In the genomic region with DNA sequence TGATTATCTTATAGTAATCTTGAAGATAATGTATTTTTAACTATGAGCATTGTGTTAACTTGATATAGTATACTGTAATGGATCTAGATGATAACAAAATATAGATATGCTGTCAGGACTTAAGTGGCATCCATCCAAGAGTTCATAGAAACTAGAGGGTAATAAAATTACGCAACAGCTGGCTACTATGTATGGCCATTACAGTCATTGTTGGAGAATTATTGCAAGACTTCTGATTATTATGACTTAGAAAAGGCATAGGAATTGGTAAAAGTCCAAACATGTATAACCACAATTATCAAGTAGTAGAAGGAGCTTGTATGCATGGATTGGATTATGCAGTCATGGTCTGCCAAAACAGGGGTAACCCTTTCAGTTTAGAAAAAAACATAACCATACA, we compare ENCODE assay signal across 8 cellular contexts. TPM values are rescaled to one million over a fixed set of nuclear protein-coding genes. Genes with fewer than 3 reads are reported as not detected.
DNase-seq lines count a peak whose midpoint lies in the region; ATAC-seq and TF ChIP-seq lines count a peak whose summit lies in the region.

No MANE protein-coding gene starts in this region.

- peaks cover 51% of the 10 kb centered on the region for H3K4me1 ChIP-seq in ACC112 (ENCODE audit: control insufficient read depth, insufficient read depth, low read length, unreplicated experiment)
- peaks cover 0 to 76% (median 12%) of the 10 kb centered on the region in 3 donors for H3K4me1 ChIP-seq in esophagus squamous epithelium
- peaks cover 46% of the 10 kb centered on the region for H3K4me1 ChIP-seq in vagina

- H3K4me3 ChIP-seq in ACC112 (ENCODE audit: low read depth, low read length) = peak overlapping the region; percentile 23
- no peak overlapping the region for H3K4me3 ChIP-seq in fibroblast of mammary gland (ENCODE audit: control insufficient read depth, low read depth, low read length)
- H3K4me3 ChIP-seq in esophagus squamous epithelium = no peak overlapping the region
- H3K4me3 ChIP-seq in vagina = no peak overlapping the region

- peaks cover 3% of the 10 kb centered on the region for H3K9me3 ChIP-seq in T-helper 17 cell (ENCODE audit: control insufficient read depth, low read length, poor library complexity, severe bottlenecking)
- no peaks in the 10 kb centered on the region for H3K9me3 ChIP-seq in esophagus squamous epithelium
- H3K9me3 ChIP-seq in vagina = no peaks in the 10 kb centered on the region

- H3K4me1 Mint-ChIP-seq in T-helper 17 cell = peaks cover 32% of the 10 kb centered on the region

- H3K27me3 ChIP-seq in ACC112 (ENCODE audit: insufficient read depth, low read length) = no peaks in the 10 kb centered on the region
- H3K27me3 ChIP-seq in esophagus squamous epithelium = no peaks in the 10 kb centered on the region
- H3K27me3 ChIP-seq in vagina = no peaks in the 10 kb centered on the region

- intact Hi-C loops in esophagus squamous epithelium (cut with DNase I) = no loop called here
- intact Hi-C loops in vagina (cut with DNase I) = no loop called here

- no peak overlapping the region for H2AFZ ChIP-seq in ACC112 (ENCODE audit: low read length, unreplicated experiment)

- no peaks in the 10 kb centered on the region for H3K27me3 Mint-ChIP-seq in T-helper 17 cell

- no peak for ATAC-seq in T-helper 17 cell

- 36 to 73% methylated on average over 1 of the region's 1 CpG for WGBS in esophagus squamous epithelium, 2 donors

- H3K27ac Mint-ChIP-seq in T-helper 17 cell = no peak overlapping the region

- H3K27ac ChIP-seq in ACC112 (ENCODE audit: low read depth, low read length) (peak overlapping the region; percentile 86), esophagus squamous epithelium (peak overlapping the region in 2 of 4 donors; percentile 48 to 52), vagina (no peak overlapping the region)

- TF ChIP-seq CTCF in fibroblast of mammary gland (conservative IDR thresholded peaks at IDR 0.05; ENCODE audit: control insufficient read depth, insufficient read depth, low read depth, low read length) (no peak), esophagus squamous epithelium (IDR thresholded peaks at IDR 0.05) (no peak), vagina (IDR thresholded peaks at IDR 0.05) (no peak), GM10266 (IDR thresholded peaks at IDR 0.05; ENCODE audit: control insufficient read depth, insufficient read depth, low read depth, missing control alignments) (no peak)

- peaks cover 8% of the 10 kb centered on the region for H3K36me3 Mint-ChIP-seq in T-helper 17 cell (ENCODE audit: low read depth)

- peaks cover 82% of the 10 kb centered on the region for H3K79me2 ChIP-seq in ACC112 (ENCODE audit: control insufficient read depth, insufficient read depth, low read length, unreplicated experiment)

- peak overlapping the region; percentile 91 for H3K4me3 Mint-ChIP-seq in T-helper 17 cell

- DNase-seq in EH (ENCODE audit: low read depth) (peak; percentile 70), T-helper 17 cell (no peak), fibroblast of mammary gland (ENCODE audit: low read depth) (peak; percentile 79), RPMI8226 (no peak), esophagus squamous epithelium (lab: John Stamatoyannopoulos, UW) (no peak), vagina (ENCODE audit: extremely low spot score in 2 of 2) (no peak), GM10266 (ENCODE audit: extremely low spot score) (no peak)

- TF ChIP-seq POLR2A in esophagus squamous epithelium (IDR thresholded peaks at IDR 0.05) (no peak), vagina (IDR thresholded peaks at IDR 0.05) (no peak)

- H3K36me3 ChIP-seq in ACC112 (ENCODE audit: insufficient read depth, low read length) (peaks cover 13% of the 10 kb centered on the region), esophagus squamous epithelium (peaks cover 7 to 45% (median 7%) of the 10 kb centered on the region in 3 donors), vagina (peaks cover 0 to 16% of the 10 kb centered on the region in 2 donors)

RNA-seq across cellular contexts. Expression of a gene that starts 9.5 kb away (rescaled TPM):
- total RNA-seq in T-helper 17 cell = 100 to 1,000 TPM; 423 to 453 TPM
- total RNA-seq in esophagus squamous epithelium = 100 to 1,000 TPM in 1 of 4 donors, 10 to 100 TPM in 3; 56.3 to 157 (median 67.0) TPM
- 173 TPM for total RNA-seq in vagina

RNA-seq across cellular contexts. Expression of a gene that starts 35.8 kb away (rescaled TPM):
- total RNA-seq in T-helper 17 cell (1 to 10 TPM; 1.2 to 1.3 TPM), esophagus squamous epithelium (1 to 10 TPM in 2 of 4 donors, under 1 TPM in 2; 0.35 to 3.1 (median 0.84) TPM), vagina (9.1 TPM)

Comparison
In these comparisons a context has a peak if more than half of its experiments do, and no peak if none do; other contexts are left out.
1. DNase-seq: peak in EH (single experiment) and fibroblast of mammary gland (single experiment); none in T-helper 17 cell (0 of 3), RPMI8226 (single experiment), esophagus squamous epithelium (single experiment), vagina (0 of 2) and GM10266 (single experiment).